In the genomic region with DNA sequence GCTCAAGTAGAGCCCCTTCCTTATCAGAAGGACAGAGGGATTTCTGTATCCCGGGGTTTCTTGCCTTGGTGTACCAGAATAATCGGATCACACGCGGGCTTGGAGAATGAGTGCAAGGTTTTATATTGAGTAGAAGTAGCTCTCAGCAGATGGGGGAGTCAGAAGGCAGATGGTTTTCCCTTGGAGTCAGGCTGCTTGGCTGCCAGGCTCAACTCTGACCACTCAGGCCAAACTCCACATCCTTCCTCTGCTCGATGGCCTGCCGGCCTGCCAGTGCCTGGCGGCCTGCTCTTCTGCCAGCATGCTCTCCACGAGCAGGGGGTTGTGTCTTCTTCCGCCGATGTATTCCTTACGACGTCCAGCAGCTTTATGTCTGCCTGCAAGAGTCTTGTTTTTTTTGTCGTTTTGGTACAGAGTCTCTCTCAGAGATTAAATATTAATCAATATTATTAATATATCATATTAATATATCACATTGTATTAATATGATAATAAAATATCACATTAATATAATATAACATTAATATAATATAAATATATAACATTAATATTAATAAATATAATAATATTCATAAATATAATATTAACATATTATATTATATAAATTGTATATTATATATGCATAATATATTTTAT, we compare ENCODE assay signal across 18 cellular contexts.
"Had no signal": no experiment of that assay in that cellular context is flagged by ENCODE, and none has a peak within 500 bp of the region (broad histone marks: within the 10 kb centered on the region; RNA-seq: fewer than 3 reads in every experiment).

No MANE protein-coding gene starts in this region.

- H3K27ac ChIP-seq: colonic mucosa, gastroesophageal sphincter, heart right ventricle, lower lobe of right lung, sigmoid colon, testis had no signal

- H3K27me3 Mint-ChIP-seq: activated B cell treated with CpG ODN at 0.5 μM for 24 hours had no signal

- H3K4me3 ChIP-seq: colonic mucosa, gastroesophageal sphincter, heart right ventricle, lower lobe of right lung, sigmoid colon, testis had no signal

- H3K36me3 Mint-ChIP-seq: brain; naive thymus-derived CD8-positive, alpha-beta T cell; stimulated activated memory B cell treated with anti-CD40 and anti-IgM and Interleukin-4, amounts not matched to agents 10 μg/mL and 1 μg/mL and 100 μg/mL, for 72 hours; type B pancreatic cell had no signal

- H3K36me3 ChIP-seq: colonic mucosa, gastroesophageal sphincter, heart right ventricle, lower lobe of right lung, sigmoid colon had no signal

- DNase-seq: activated B cell treated with CpG ODN at 0.5 μM for 24 hours; activated CD4-positive, alpha-beta T cell treated with anti-CD3 and anti-CD28 coated beads for 48 hours; activated CD8-positive, alpha-beta memory T cell treated with anti-CD3 and anti-CD28 coated beads, Interleukin-2, amount 50 U/mL, for 4 hours; activated naive CD4-positive, alpha-beta T cell treated with anti-CD3 and anti-CD28 coated beads for 36 hours; activated T-cell treated with anti-CD3 and anti-CD28 coated beads, Interleukin-2, amount 50 U/mL, for 4 hours; anterior cingulate cortex; colonic mucosa; heart right ventricle; lower lobe of right lung; naive thymus-derived CD8-positive, alpha-beta T cell; sigmoid colon; stimulated activated CD4-positive, alpha-beta T cell treated with anti-CD3 and anti-CD28 coated beads, Interleukin-4, amount 100 ng/mL, for 4 hours; T-helper 17 cell had no signal

- H3K9me3 ChIP-seq: colonic mucosa, gastroesophageal sphincter, heart right ventricle, lower lobe of right lung, sigmoid colon, testis had no signal

- H3K4me1 ChIP-seq: colonic mucosa, gastroesophageal sphincter, heart right ventricle, lower lobe of right lung, sigmoid colon, testis had no signal

- ATAC-seq: activated T-cell treated with anti-CD3 and anti-CD28 coated beads, Interleukin-2, amount 50 U/mL, for 4 hours; gastroesophageal sphincter; heart right ventricle; lower lobe of right lung; naive thymus-derived CD8-positive, alpha-beta T cell; stimulated activated memory B cell treated with anti-CD40 and anti-IgM and Interleukin-4, amounts not matched to agents 10 μg/mL and 1 μg/mL and 100 μg/mL, for 72 hours; T-helper 17 cell had no signal

- H3K4me3 Mint-ChIP-seq: activated B cell treated with CpG ODN at 0.5 μM for 24 hours; activated naive CD4-positive, alpha-beta T cell treated with anti-CD3 and anti-CD28 coated beads for 36 hours; activated T-cell treated with anti-CD3 and anti-CD28 coated beads, Interleukin-2, amount 50 U/mL, for 4 hours; naive thymus-derived CD8-positive, alpha-beta T cell; stimulated activated memory B cell treated with anti-CD40 and anti-IgM and Interleukin-4, amounts not matched to agents 10 μg/mL and 1 μg/mL and 100 μg/mL, for 72 hours; T-helper 17 cell; type B pancreatic cell had no signal

- H3K4me1 Mint-ChIP-seq: activated B cell treated with CpG ODN at 0.5 μM for 24 hours; stimulated activated memory B cell treated with anti-CD40 and anti-IgM and Interleukin-4, amounts not matched to agents 10 μg/mL and 1 μg/mL and 100 μg/mL, for 72 hours; T-helper 17 cell had no signal

- H3K27ac Mint-ChIP-seq: activated B cell treated with CpG ODN at 0.5 μM for 24 hours; activated naive CD4-positive, alpha-beta T cell treated with anti-CD3 and anti-CD28 coated beads for 36 hours; brain; naive thymus-derived CD8-positive, alpha-beta T cell; stimulated activated memory B cell treated with anti-CD40 and anti-IgM and Interleukin-4, amounts not matched to agents 10 μg/mL and 1 μg/mL and 100 μg/mL, for 72 hours; T-helper 17 cell; type B pancreatic cell had no signal

- H3K27me3 ChIP-seq: colonic mucosa, heart right ventricle, sigmoid colon, testis had no signal

- H3K9me3 Mint-ChIP-seq: activated B cell treated with CpG ODN at 0.5 μM for 24 hours; activated naive CD4-positive, alpha-beta T cell treated with anti-CD3 and anti-CD28 coated beads for 36 hours; activated T-cell treated with anti-CD3 and anti-CD28 coated beads, Interleukin-2, amount 50 U/mL, for 4 hours; naive thymus-derived CD8-positive, alpha-beta T cell; stimulated activated memory B cell treated with anti-CD40 and anti-IgM and Interleukin-4, amounts not matched to agents 10 μg/mL and 1 μg/mL and 100 μg/mL, for 72 hours; type B pancreatic cell had no signal
